10 cellular contexts compared by ENCODE assay signal in genomic region chr5:131538177-131538593, GRCh38.
DNase-seq lines count a peak whose midpoint lies in the region; ATAC-seq and TF ChIP-seq lines count a peak whose summit lies in the region.
"Had no signal": no experiment of that assay in that cellular context is flagged by ENCODE, and none has a peak within 500 bp of the region (broad histone marks: within the 10 kb centered on the region; RNA-seq: fewer than 3 reads in every experiment).

No MANE protein-coding gene starts in this region.

- H3K27me3 ChIP-seq in ACC112 (ENCODE audit: insufficient read depth, low read length) = no peaks in the 10 kb centered on the region
- no peaks in the 10 kb centered on the region for H3K27me3 ChIP-seq in Karpas-422 (ENCODE audit: low read length)

- no peak for TF ChIP-seq CTCF in fibroblast of villous mesenchyme (IDR thresholded peaks at IDR 0.05; ENCODE audit: insufficient read depth, low read depth, low read length)

- no peaks in the 10 kb centered on the region for H4K20me1 ChIP-seq in Karpas-422 (ENCODE audit: insufficient read depth, low read depth, low read length)

- H3K79me2 ChIP-seq in ACC112 (ENCODE audit: control insufficient read depth, insufficient read depth, low read length, unreplicated experiment) (no peaks in the 10 kb centered on the region), Karpas-422 (ENCODE audit: low read length) (peaks cover 96% of the 10 kb centered on the region)

- H3K9ac ChIP-seq in Karpas-422 (ENCODE audit: low read length) = no peak overlapping the region

- no peaks in the 10 kb centered on the region for H3K36me3 ChIP-seq in ACC112 (ENCODE audit: insufficient read depth, low read length)
- peaks cover 3% of the 10 kb centered on the region; the same call in 1 of the 2 replicates for H3K36me3 ChIP-seq in Karpas-422 (ENCODE audit: insufficient read depth, low read length)

- H3K9me3 ChIP-seq in Karpas-422 (ENCODE audit: low read length) = no peaks in the 10 kb centered on the region

- ATAC-seq in HG02870 (IDR thresholded peaks at IDR 0.05; ENCODE audit: unreplicated experiment) (no peak), GM19328 (IDR thresholded peaks at IDR 0.05; ENCODE audit: unreplicated experiment) (no peak)

- H3K4me2 ChIP-seq in Karpas-422 (ENCODE audit: low read depth, low read length, poor library complexity, severe bottlenecking) = no peak overlapping the region

- H3K4me1 ChIP-seq in ACC112 (ENCODE audit: control insufficient read depth, insufficient read depth, low read length, unreplicated experiment) = peaks cover 32% of the 10 kb centered on the region
- peaks cover 61% of the 10 kb centered on the region for H3K4me1 ChIP-seq in Karpas-422 (ENCODE audit: low read length)

- peak; percentile 40 for DNase-seq in H4 (ENCODE audit: low spot score)
- peak; percentile 65 for DNase-seq in SKM-1 treated with dmso at 0.1 percent for 144 hours (lab: John Stamatoyannopoulos, UW; ENCODE audit: unreplicated experiment)
- DNase-seq in fibroblast of villous mesenchyme (ENCODE audit: low read depth) = peak; percentile 70
- no peak for DNase-seq in Karpas-422
- no peak for DNase-seq in NCI-H2081 treated with DMSO at 0.1 percent for 48 hours (lab: John Stamatoyannopoulos, UW)
- DNase-seq: C1 segment of cervical spinal cord, NCI-H2029 treated with DMSO at 0.1 percent for 48 hours had no signal

- H3K9me2 ChIP-seq in Karpas-422 (replicated peaks; ENCODE audit: insufficient read depth, low read length) = no peaks in the 10 kb centered on the region

- H3K27ac ChIP-seq in ACC112 (ENCODE audit: low read depth, low read length) = peak overlapping the region; percentile 65
- H3K27ac ChIP-seq in Karpas-422 (ENCODE audit: low read length) = no peak overlapping the region

- H3K4me3 ChIP-seq in ACC112 (ENCODE audit: low read depth, low read length) (peak overlapping the region; percentile 44; the same call in 1 of the 2 replicates), fibroblast of villous mesenchyme (ENCODE audit: low read depth, low read length) (no peak overlapping the region), Karpas-422 (ENCODE audit: low read length) (no peak overlapping the region)

- no peak overlapping the region for H2AFZ ChIP-seq in ACC112 (ENCODE audit: low read length, unreplicated experiment)
- no peak overlapping the region for H2AFZ ChIP-seq in Karpas-422 (ENCODE audit: low read length)

Comparison
In these comparisons a context has a peak if more than half of its experiments do, and no peak if none do; other contexts are left out.
1. DNase-seq: peak in H4 (single experiment), SKM-1 treated with dmso at 0.1 percent for 144 hours (single experiment) and fibroblast of villous mesenchyme (single experiment); none in Karpas-422 (single experiment) and NCI-H2081 treated with DMSO at 0.1 percent for 48 hours (single experiment).